Comparison of ENCODE assay signal across 8 cellular contexts in genomic region chr14:33849455-33849801, GRCh38.
"Had no signal": no experiment of that assay in that cellular context is flagged by ENCODE, and none has a peak within 500 bp of the region (broad histone marks: within the 10 kb centered on the region; RNA-seq: fewer than 3 reads in every experiment).

No MANE protein-coding gene starts in this region.

- H3K4me3 ChIP-seq: breast epithelium, pancreas, tibial nerve, vagina had no signal

- H3K36me3 ChIP-seq: breast epithelium, pancreas, tibial nerve, vagina had no signal

- H3K4me3 Mint-ChIP-seq: activated CD4-positive, alpha-beta T cell treated with anti-CD3 and anti-CD28 coated beads, Interleukin-2, amount 10 ng/mL, durations not matched to agents 7 days and 5 days; activated naive CD8-positive, alpha-beta T cell treated with anti-CD3 and anti-CD28 coated beads, Interleukin-2, amount 10 ng/mL, durations not matched to agents 7 days and 5 days; activated T-helper 1 cell treated with anti-CD3 and anti-CD28 coated beads, Interleukin-12 subunit alpha, Interleukin-12 subunit beta, Interleukin-2, Interleukin-4 antibody, amounts not matched to agents 30 ng/mL and 10 ng/mL and 1 ng/mL, durations not matched to agents 14 hours and 24 hours and 36 hours; stimulated activated naive B cell treated with anti-CD40 and anti-IgM and Interleukin-4, amounts not matched to agents 10 μg/mL and 1 μg/mL and 100 μg/mL, for 72 hours had no signal

- H3K36me3 Mint-ChIP-seq: activated naive CD8-positive, alpha-beta T cell treated with anti-CD3 and anti-CD28 coated beads, Interleukin-2, amount 10 ng/mL, durations not matched to agents 7 days and 5 days; stimulated activated naive B cell treated with anti-CD40 and anti-IgM and Interleukin-4, amounts not matched to agents 10 μg/mL and 1 μg/mL and 100 μg/mL, for 72 hours had no signal

- H3K9me3 ChIP-seq: breast epithelium, pancreas, tibial nerve, vagina had no signal

- H3K4me1 Mint-ChIP-seq: activated naive CD8-positive, alpha-beta T cell treated with anti-CD3 and anti-CD28 coated beads, Interleukin-2, amount 10 ng/mL, durations not matched to agents 7 days and 5 days; stimulated activated naive B cell treated with anti-CD40 and anti-IgM and Interleukin-4, amounts not matched to agents 10 μg/mL and 1 μg/mL and 100 μg/mL, for 72 hours had no signal

- H3K27ac ChIP-seq: breast epithelium, pancreas, tibial nerve, vagina had no signal

- H3K27ac Mint-ChIP-seq: activated CD4-positive, alpha-beta T cell treated with anti-CD3 and anti-CD28 coated beads, Interleukin-2, amount 10 ng/mL, durations not matched to agents 7 days and 5 days; activated naive CD8-positive, alpha-beta T cell treated with anti-CD3 and anti-CD28 coated beads, Interleukin-2, amount 10 ng/mL, durations not matched to agents 7 days and 5 days; activated T-helper 1 cell treated with anti-CD3 and anti-CD28 coated beads, Interleukin-12 subunit alpha, Interleukin-12 subunit beta, Interleukin-2, Interleukin-4 antibody, amounts not matched to agents 30 ng/mL and 10 ng/mL and 1 ng/mL, durations not matched to agents 14 hours and 24 hours and 36 hours; stimulated activated naive B cell treated with anti-CD40 and anti-IgM and Interleukin-4, amounts not matched to agents 10 μg/mL and 1 μg/mL and 100 μg/mL, for 72 hours had no signal

- DNase-seq: activated naive CD8-positive, alpha-beta T cell treated with anti-CD3 and anti-CD28 coated beads, Interleukin-2, amount 10 ng/mL, durations not matched to agents 7 days and 5 days; stimulated activated naive B cell treated with anti-CD40 and anti-IgM and Interleukin-4, amounts not matched to agents 10 μg/mL and 1 μg/mL and 100 μg/mL, for 72 hours had no signal

- H3K27me3 ChIP-seq: breast epithelium, pancreas, tibial nerve, vagina had no signal

- H3K4me1 ChIP-seq: breast epithelium, pancreas, tibial nerve, vagina had no signal

- H3K9me3 Mint-ChIP-seq: activated CD4-positive, alpha-beta T cell treated with anti-CD3 and anti-CD28 coated beads, Interleukin-2, amount 10 ng/mL, durations not matched to agents 7 days and 5 days; activated naive CD8-positive, alpha-beta T cell treated with anti-CD3 and anti-CD28 coated beads, Interleukin-2, amount 10 ng/mL, durations not matched to agents 7 days and 5 days; activated T-helper 1 cell treated with anti-CD3 and anti-CD28 coated beads, Interleukin-12 subunit alpha, Interleukin-12 subunit beta, Interleukin-2, Interleukin-4 antibody, amounts not matched to agents 30 ng/mL and 10 ng/mL and 1 ng/mL, durations not matched to agents 14 hours and 24 hours and 36 hours; stimulated activated naive B cell treated with anti-CD40 and anti-IgM and Interleukin-4, amounts not matched to agents 10 μg/mL and 1 μg/mL and 100 μg/mL, for 72 hours had no signal
